Comparison of ENCODE assay signal across 18 cellular contexts in the genomic region with DNA sequence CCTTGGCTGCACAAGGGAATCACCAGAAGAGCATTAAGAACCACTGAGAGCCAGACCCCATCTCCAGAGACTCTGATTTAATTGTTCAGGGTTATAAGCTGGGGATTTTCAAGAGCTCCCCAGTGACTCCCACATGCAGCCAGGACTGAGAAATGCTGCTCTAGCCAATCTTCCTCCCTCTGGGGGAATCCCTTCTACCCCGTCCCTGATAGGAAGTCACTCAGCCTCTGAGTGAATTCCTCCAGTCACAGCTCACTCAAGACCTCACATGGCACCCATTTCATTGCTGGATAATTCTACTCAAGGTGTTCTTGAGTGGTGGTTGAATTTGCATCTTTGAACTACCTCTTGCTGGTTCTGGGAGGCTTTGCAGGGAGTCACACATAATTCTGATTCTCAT. TPM values are rescaled to one million over a fixed set of nuclear protein-coding genes. Genes with fewer than 3 reads are reported as not detected.
DNase-seq lines count a peak whose midpoint lies in the region; ATAC-seq and TF ChIP-seq lines count a peak whose summit lies in the region.
"Had no signal": no experiment of that assay in that cellular context is flagged by ENCODE, and none has a peak within 500 bp of the region (broad histone marks: within the 10 kb centered on the region; RNA-seq: fewer than 3 reads in every experiment).

No MANE protein-coding gene starts in this region.

- H3K4me3 ChIP-seq in GM12865 (ENCODE audit: low read depth, low read length) = no peak overlapping the region
- H3K4me3 ChIP-seq: A549, GM23338 had no signal

- H3K9me3 Mint-ChIP-seq in activated CD4-positive, alpha-beta T cell treated with anti-CD3 and anti-CD28 coated beads for 36 hours (ENCODE audit: low read depth) = no peaks in the 10 kb centered on the region
- H3K9me3 Mint-ChIP-seq in activated B cell treated with CpG ODN at 0.5 μM for 24 hours = no peaks in the 10 kb centered on the region
- H3K9me3 Mint-ChIP-seq in memory B cell = no peaks in the 10 kb centered on the region

- no peaks in the 10 kb centered on the region for H3K4me1 Mint-ChIP-seq in activated CD4-positive, alpha-beta T cell treated with anti-CD3 and anti-CD28 coated beads for 36 hours
- H3K4me1 Mint-ChIP-seq in activated B cell treated with CpG ODN at 0.5 μM for 24 hours (no peaks in the 10 kb centered on the region), memory B cell (peaks cover 4% of the 10 kb centered on the region)
- H3K4me1 Mint-ChIP-seq: GM23338 had no signal

- no peak for DNase-seq in activated CD4-positive, alpha-beta T cell treated with anti-CD3 and anti-CD28 coated beads for 36 hours
- no peak for DNase-seq in activated CD4-positive, alpha-beta T cell treated with anti-CD3 and anti-CD28 coated beads, Interleukin-2, amount 50 U/mL, for 1 hour
- DNase-seq in GM12865 (ENCODE audit: low read depth) (peak; percentile 7), activated B cell treated with CpG ODN at 0.5 μM for 24 hours (no peak), memory B cell (ENCODE audit: low spot score in 2 of 2) (no peak), DMS 273 (lab: John Stamatoyannopoulos, UW; ENCODE audit: unreplicated experiment) (no peak), foreskin melanocyte (no peak), NCI-H510A (lab: John Stamatoyannopoulos, UW) (no peak)
- DNase-seq: AML-193; Caco-2; CD4-positive, alpha-beta T cell; DMS153; DMS79 treated with DMSO at 0.1 percent for 48 hours; GF-D8; HCEC 1CT had no signal

- TF ChIP-seq CTCF in GM12865 (IDR thresholded peaks at IDR 0.05; ENCODE audit: insufficient read depth, low read depth, low read length, missing control alignments) = no peak
- no peak for TF ChIP-seq CTCF in activated B cell treated with CpG ODN at 0.5 μM for 24 hours (IDR thresholded peaks at IDR 0.05)

- H3K27ac Mint-ChIP-seq in activated CD4-positive, alpha-beta T cell treated with anti-CD3 and anti-CD28 coated beads for 36 hours = no peak overlapping the region
- H3K27ac Mint-ChIP-seq in activated B cell treated with CpG ODN at 0.5 μM for 24 hours (no peak overlapping the region), memory B cell (no peak overlapping the region)
- H3K27ac Mint-ChIP-seq: CD4-positive, alpha-beta T cell; GM23338 had no signal

- POLR2A ChIA-PET in activated CD4-positive, alpha-beta T cell treated with anti-CD3 and anti-CD28 coated beads for 36 hours (lab: Charles Lee) = no interaction called here
- POLR2A ChIA-PET in activated B cell treated with CpG ODN at 0.5 μM for 24 hours (lab: Charles Lee) = no interaction called here

- CTCF ChIA-PET in activated CD4-positive, alpha-beta T cell treated with anti-CD3 and anti-CD28 coated beads for 36 hours (lab: Charles Lee) = interaction anchor here (0.6 to 1.1 kb wide), 2 partner anchors 24 to 102 kb away, joined by 3 read pairs; no protein-coding TSS in a partner anchor
- CTCF ChIA-PET in activated B cell treated with CpG ODN at 0.5 μM for 24 hours (lab: Charles Lee) = no interaction called here

- ATAC-seq in activated CD4-positive, alpha-beta T cell treated with anti-CD3 and anti-CD28 coated beads for 36 hours = peak; percentile 55
- ATAC-seq in activated B cell treated with CpG ODN at 0.5 μM for 24 hours (ENCODE audit: low read depth) (peak; percentile 28), memory B cell (ENCODE audit: low read depth) (peak; percentile 17)
- ATAC-seq: A549, GM23338 had no signal

- intact Hi-C loops in activated CD4-positive, alpha-beta T cell treated with anti-CD3 and anti-CD28 coated beads for 36 hours (cut with DNase I, micrococcal nuclease) = no loop called here
- intact Hi-C loops in activated B cell treated with CpG ODN at 0.5 μM for 24 hours (cut with micrococcal nuclease) = no loop called here

- no peaks in the 10 kb centered on the region for H3K36me3 Mint-ChIP-seq in activated CD4-positive, alpha-beta T cell treated with anti-CD3 and anti-CD28 coated beads for 36 hours (ENCODE audit: low read depth)
- H3K36me3 Mint-ChIP-seq in activated B cell treated with CpG ODN at 0.5 μM for 24 hours (ENCODE audit: low read depth) (no peaks in the 10 kb centered on the region), memory B cell (no peaks in the 10 kb centered on the region)

- peaks cover 12% of the 10 kb centered on the region for H3K27me3 Mint-ChIP-seq in activated CD4-positive, alpha-beta T cell treated with anti-CD3 and anti-CD28 coated beads for 36 hours
- peaks cover 5% of the 10 kb centered on the region for H3K27me3 Mint-ChIP-seq in activated B cell treated with CpG ODN at 0.5 μM for 24 hours
- peaks cover 6% of the 10 kb centered on the region for H3K27me3 Mint-ChIP-seq in memory B cell

- H3K4me3 Mint-ChIP-seq in activated CD4-positive, alpha-beta T cell treated with anti-CD3 and anti-CD28 coated beads for 36 hours = no peak overlapping the region
- H3K4me3 Mint-ChIP-seq in activated B cell treated with CpG ODN at 0.5 μM for 24 hours (no peak overlapping the region), memory B cell (no peak overlapping the region)
- H3K4me3 Mint-ChIP-seq: CD4-positive, alpha-beta T cell; GM23338 had no signal

RNA-seq across cellular contexts. Expression of gene CCR3, which starts 10.7 kb away (rescaled TPM):
- total RNA-seq in activated CD4-positive, alpha-beta T cell treated with anti-CD3 and anti-CD28 coated beads for 36 hours = not detected
- total RNA-seq in activated B cell treated with CpG ODN at 0.5 μM for 24 hours = not detected in 2 replicates
- total RNA-seq: CD4-positive, alpha-beta T cell; GM23338; HT1080 had no signal

RNA-seq across cellular contexts. Expression of gene CCR1, which starts 44.9 kb away (rescaled TPM):
- total RNA-seq in activated CD4-positive, alpha-beta T cell treated with anti-CD3 and anti-CD28 coated beads for 36 hours = under 1 TPM; 0.14 to 0.16 TPM
- total RNA-seq in activated B cell treated with CpG ODN at 0.5 μM for 24 hours = 0.73 and 0.82 TPM in 2 replicates
- total RNA-seq: GM23338 had no signal
